2 cellular contexts compared by ENCODE assay signal in genomic region chr3:38130631-38131065, GRCh38.
TF ChIP-seq lines count a peak whose summit lies in the region.

No MANE protein-coding gene starts in this region.

TF ChIP-seq in K562, 482 proteins besides CTCF, POLR2A, EP300 and RAD21:
- no peak for TF ChIP-seq HDAC8 (tag; IDR thresholded peaks at IDR 0.05)
- peak; percentile 44; the same call in 1 of the 2 replicates for TF ChIP-seq FOXP1 (CRISPR knock-in tag; IDR thresholded peaks at IDR 0.05)
TF ChIP-seq in K562: peak in this region for 1.

TF ChIP-seq in HepG2, 621 proteins besides CTCF, POLR2A, EP300 and RAD21 (continues in another document):
- no peak for TF ChIP-seq ZNF577 (CRISPR knock-in tag; IDR thresholded peaks at IDR 0.05; ENCODE audit: borderline replicate concordance, low read depth)
- no peak for TF ChIP-seq ZNF713 (CRISPR knock-in tag; IDR thresholded peaks at IDR 0.05)
- no peak for TF ChIP-seq ZBTB25 (CRISPR knock-in tag; IDR thresholded peaks at IDR 0.05)
- TF ChIP-seq PRMT3 (CRISPR knock-in tag; IDR thresholded peaks at IDR 0.05; ENCODE audit: borderline replicate concordance, low read depth) = no peak
- no peak for TF ChIP-seq CHD2 (IDR thresholded peaks at IDR 0.05; ENCODE audit: low read depth, low read length)
- TF ChIP-seq ZBTB38 (CRISPR knock-in tag; IDR thresholded peaks at IDR 0.05) = peak; percentile 93
- TF ChIP-seq KDM5A (IDR thresholded peaks at IDR 0.05; ENCODE audit: borderline replicate concordance, low read length) = no peak
- TF ChIP-seq MTA1 (CRISPR knock-in tag; IDR thresholded peaks at IDR 0.05; ENCODE audit: borderline replicate concordance) = no peak; the same call in 1 of the 2 replicates
- no peak for TF ChIP-seq ZNF766 (CRISPR knock-in tag; IDR thresholded peaks at IDR 0.05; ENCODE audit: borderline replicate concordance)
- TF ChIP-seq CBX5 (CRISPR knock-in tag; IDR thresholded peaks at IDR 0.05; ENCODE audit: borderline replicate concordance) = no peak
- TF ChIP-seq ZNF33A (CRISPR knock-in tag; IDR thresholded peaks at IDR 0.05; ENCODE audit: borderline replicate concordance) = 0 out of 2 replicates have a peak, but pooled peaks have one; percentile 23
- TF ChIP-seq FUBP1 (CRISPR knock-in tag; IDR thresholded peaks at IDR 0.05; ENCODE audit: borderline replicate concordance) = no peak
- TF ChIP-seq TSC22D2 (CRISPR knock-in tag; IDR thresholded peaks at IDR 0.05; ENCODE audit: borderline replicate concordance) = no peak
- no peak for TF ChIP-seq ZNF562 (CRISPR knock-in tag; IDR thresholded peaks at IDR 0.05; ENCODE audit: borderline replicate concordance)
- no peak for TF ChIP-seq ZNF737 (CRISPR knock-in tag; IDR thresholded peaks at IDR 0.05; ENCODE audit: borderline replicate concordance)
- TF ChIP-seq MYNN (CRISPR knock-in tag; IDR thresholded peaks at IDR 0.05; ENCODE audit: low read depth) = no peak
- TF ChIP-seq HIC2 (CRISPR knock-in tag; IDR thresholded peaks at IDR 0.05; ENCODE audit: low read depth) = no peak; the same call in 1 of the 2 replicates
- TF ChIP-seq ZNF280D (CRISPR knock-in tag; IDR thresholded peaks at IDR 0.05) = no peak
- TF ChIP-seq THAP8 (CRISPR knock-in tag; IDR thresholded peaks at IDR 0.05; ENCODE audit: borderline replicate concordance) = no peak
- peak; percentile 76 for TF ChIP-seq DPF2 (CRISPR knock-in tag; IDR thresholded peaks at IDR 0.05; ENCODE audit: borderline replicate concordance, low read depth)
- no peak for TF ChIP-seq NONO (IDR thresholded peaks at IDR 0.05)
- TF ChIP-seq NONO (CRISPR knock-in tag; conservative IDR thresholded peaks at IDR 0.05) = 0 out of 2 replicates have a peak, but pooled peaks have one; percentile 54
- no peak for TF ChIP-seq POGK (CRISPR knock-in tag; conservative IDR thresholded peaks at IDR 0.05)
- no peak for TF ChIP-seq E2F1 (CRISPR knock-in tag; IDR thresholded peaks at IDR 0.05)
- no peak for TF ChIP-seq EZH2 (conservative IDR thresholded peaks at IDR 0.05; ENCODE audit: low read depth, low read length)
- peak; percentile 94 for TF ChIP-seq ESRRA (CRISPR knock-in tag; IDR thresholded peaks at IDR 0.05; ENCODE audit: low read depth)
- TF ChIP-seq ZZZ3 (CRISPR knock-in tag; IDR thresholded peaks at IDR 0.05; ENCODE audit: borderline replicate concordance) = no peak
- no peak for TF ChIP-seq ZNF256 (CRISPR knock-in tag; conservative IDR thresholded peaks at IDR 0.05)
- peak; percentile 86 for TF ChIP-seq ZNF687 (CRISPR knock-in tag; IDR thresholded peaks at IDR 0.05)
- TF ChIP-seq ZNF234 (CRISPR knock-in tag; conservative IDR thresholded peaks at IDR 0.05) = no peak
- TF ChIP-seq ARNT2 (CRISPR knock-in tag; IDR thresholded peaks at IDR 0.05; ENCODE audit: low read depth) = no peak
- no peak for TF ChIP-seq ZFP91 (CRISPR knock-in tag; IDR thresholded peaks at IDR 0.05; ENCODE audit: borderline replicate concordance)
- TF ChIP-seq TFDP2 (CRISPR knock-in tag; IDR thresholded peaks at IDR 0.05) = no peak
- no peak for TF ChIP-seq SMAD9 (CRISPR knock-in tag; IDR thresholded peaks at IDR 0.05)
- no peak for TF ChIP-seq CHD4 (IDR thresholded peaks at IDR 0.05; ENCODE audit: borderline replicate concordance, low read length)
- no peak for TF ChIP-seq PCBP1 (IDR thresholded peaks at IDR 0.05; ENCODE audit: borderline replicate concordance, low read depth, low read length)
- no peak for TF ChIP-seq SIX1 (CRISPR knock-in tag; IDR thresholded peaks at IDR 0.05; ENCODE audit: borderline replicate concordance)
- TF ChIP-seq MEIS1 (CRISPR knock-in tag; IDR thresholded peaks at IDR 0.05; ENCODE audit: borderline replicate concordance) = peak; percentile 97
- no peak for TF ChIP-seq ZNF33B (CRISPR knock-in tag; IDR thresholded peaks at IDR 0.05)
